Comparison of ENCODE assay signal across 34 cellular contexts in the genomic region with DNA sequence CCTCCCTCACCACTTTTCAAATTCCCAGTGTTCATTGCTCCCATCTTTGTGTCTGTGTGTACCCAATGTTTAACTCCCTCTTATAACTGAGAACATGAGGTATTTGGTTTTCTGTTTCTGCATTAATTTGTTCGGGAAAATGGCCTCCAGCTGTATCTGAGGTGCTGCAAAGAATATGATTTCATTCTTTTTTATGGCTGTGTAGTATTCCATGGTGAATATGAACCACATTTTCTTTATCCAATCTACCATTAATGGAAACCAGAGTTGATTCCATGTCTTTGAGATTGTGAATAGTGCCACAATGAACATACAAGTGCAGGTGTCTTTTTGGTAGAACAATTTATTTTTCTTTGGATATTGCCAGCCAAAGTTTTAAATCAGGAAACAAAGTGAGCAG. TPM values are rescaled to one million over a fixed set of nuclear protein-coding genes. Genes with fewer than 3 reads are reported as not detected.
"Had no signal": no experiment of that assay in that cellular context is flagged by ENCODE, and none has a peak within 500 bp of the region (broad histone marks: within the 10 kb centered on the region; RNA-seq: fewer than 3 reads in every experiment).

No MANE protein-coding gene starts in this region.

- H3K9me3 Mint-ChIP-seq: activated CD4-positive, alpha-beta memory T cell treated with anti-CD3 and anti-CD28 coated beads for 36 hours; activated CD8-positive, alpha-beta T cell treated with anti-CD3 and anti-CD28 coated beads for 36 hours; activated naive CD4-positive, alpha-beta T cell treated with anti-CD3 and anti-CD28 coated beads for 36 hours; activated naive CD4-positive, alpha-beta T cell treated with anti-CD3 and anti-CD28 coated beads, Interleukin-2, amount 50 U/mL, for 72 hours; activated naive CD8-positive, alpha-beta T cell treated with anti-CD3 and anti-CD28 coated beads for 36 hours; activated T-helper 1 cell treated with anti-CD3 and anti-CD28 coated beads, Interleukin-12 subunit alpha, Interleukin-12 subunit beta, Interleukin-2, Interleukin-4 antibody, amounts not matched to agents 30 ng/mL and 10 ng/mL and 1 ng/mL, durations not matched to agents 14 hours and 24 hours and 36 hours; activated T-helper 17 cell treated with anti-CD3 and anti-CD28 coated beads, Interleukin-2, amount 50 U/mL, for 72 hours; T-helper 1 cell treated with Interleukin-12 subunit alpha and Interleukin-12 subunit beta and Interleukin-4 antibody, amounts not matched to agents 30 μg/mL and 1 μg/mL, for 36 hours; T-helper 2 cell treated with Interferon-gamma antibody and Interleukin-4, amounts not matched to agents 5 μg/mL and 100 μg/mL, for 36 hours had no signal

- H3K36me3 ChIP-seq: adrenal gland, brain microvascular endothelial cell, breast epithelium had no signal

- H3K27ac ChIP-seq: adrenal gland, body of pancreas, brain microvascular endothelial cell, breast epithelium, VCaP had no signal

- DNase-seq: activated B cell treated with CpG ODN at 0.5 μM for 24 hours; activated CD4-positive, alpha-beta memory T cell treated with anti-CD3 and anti-CD28 coated beads for 36 hours; activated CD4-positive, alpha-beta T cell treated with anti-CD3 and anti-CD28 coated beads for 4 hours; activated CD4-positive, alpha-beta T cell treated with anti-CD3 and anti-CD28 coated beads, Interleukin-2, amount 10 ng/mL, durations not matched to agents 24 days and 14 days; activated CD4-positive, alpha-beta T cell treated with anti-CD3 and anti-CD28 coated beads, Interleukin-2, amount 50 U/mL, for 1 hour; activated CD4-positive, alpha-beta T cell treated with anti-CD3 and anti-CD28 coated beads, Interleukin-2, amount 50 U/mL, for 4 hours; activated CD4-positive, CD25-positive, alpha-beta regulatory T cell treated with anti-CD3 and anti-CD28 coated beads, Interleukin-2, amount 50 U/mL, for 72 hours; activated CD8-positive, alpha-beta memory T cell treated with anti-CD3 and anti-CD28 coated beads, Interleukin-2, amount 50 U/mL, for 4 hours; activated CD8-positive, alpha-beta T cell treated with anti-CD3 and anti-CD28 coated beads for 36 hours; activated effector memory CD4-positive, alpha-beta T cell treated with anti-CD3 and anti-CD28 coated beads, Interleukin-2, amount 50 U/mL, for 16 hours; activated gamma-delta T cell treated with Interleukin-2 at 50 U/mL for 16 hours; activated naive CD4-positive, alpha-beta T cell; activated naive CD4-positive, alpha-beta T cell treated with anti-CD3 and anti-CD28 coated beads for 36 hours; activated naive CD4-positive, alpha-beta T cell treated with anti-CD3 and anti-CD28 coated beads, Interleukin-2, amount 50 U/mL, for 16 hours; activated naive CD8-positive, alpha-beta T cell treated with anti-CD3 and anti-CD28 coated beads for 36 hours; activated T-cell treated with anti-CD3 and anti-CD28 coated beads for 4 hours; activated T-cell treated with anti-CD3 and anti-CD28 coated beads, Interleukin-2, amount 50 U/mL, for 1 hour; activated T-cell treated with anti-CD3 and anti-CD28 coated beads, Interleukin-2, amount 50 U/mL, for 4 hours; activated T-cell treated with anti-CD3 and anti-CD28 coated beads, Interleukin-2, amount 50 U/mL, for 72 hours; adrenal gland; amniotic stem cell; aorta; brain microvascular endothelial cell; central memory CD4-positive, alpha-beta T cell; T-helper 2 cell; T-helper 9 cell had no signal

- H3K27me3 ChIP-seq: adrenal gland, body of pancreas, brain microvascular endothelial cell, breast epithelium had no signal

- H3K27me3 Mint-ChIP-seq: activated B cell treated with CpG ODN at 0.5 μM for 24 hours had no signal

- H3K4me3 Mint-ChIP-seq: activated B cell treated with CpG ODN at 0.5 μM for 24 hours; activated CD4-positive, alpha-beta memory T cell treated with anti-CD3 and anti-CD28 coated beads for 36 hours; activated CD4-positive, alpha-beta T cell treated with anti-CD3 and anti-CD28 coated beads, Interleukin-2, amount 10 ng/mL, durations not matched to agents 24 days and 14 days; activated CD8-positive, alpha-beta T cell treated with anti-CD3 and anti-CD28 coated beads for 36 hours; activated naive CD4-positive, alpha-beta T cell treated with anti-CD3 and anti-CD28 coated beads for 36 hours; activated naive CD8-positive, alpha-beta T cell treated with anti-CD3 and anti-CD28 coated beads for 36 hours; activated T-cell treated with anti-CD3 and anti-CD28 coated beads, Interleukin-2, amount 50 U/mL, for 4 hours; activated T-cell treated with anti-CD3 and anti-CD28 coated beads, Interleukin-2, amount 50 U/mL, for 72 hours; activated T-helper 1 cell treated with anti-CD3 and anti-CD28 coated beads, Interleukin-12 subunit alpha, Interleukin-12 subunit beta, Interleukin-2, Interleukin-4 antibody, amounts not matched to agents 30 ng/mL and 10 ng/mL and 1 ng/mL, durations not matched to agents 14 hours and 24 hours and 36 hours; activated T-helper 17 cell treated with anti-CD3 and anti-CD28 coated beads, Interleukin-2, amount 50 U/mL, for 72 hours; T-helper 1 cell treated with Interleukin-12 subunit alpha and Interleukin-12 subunit beta and Interleukin-4 antibody, amounts not matched to agents 30 μg/mL and 1 μg/mL, for 36 hours; T-helper 2 cell treated with Interferon-gamma antibody and Interleukin-4, amounts not matched to agents 5 μg/mL and 100 μg/mL, for 36 hours had no signal

- ATAC-seq: activated CD8-positive, alpha-beta T cell treated with anti-CD3 and anti-CD28 coated beads for 36 hours; activated naive CD4-positive, alpha-beta T cell treated with anti-CD3 and anti-CD28 coated beads, Interleukin-2, amount 50 U/mL, for 72 hours; activated T-cell treated with anti-CD3 and anti-CD28 coated beads, Interleukin-2, amount 50 U/mL, for 4 hours; activated T-cell treated with anti-CD3 and anti-CD28 coated beads, Interleukin-2, amount 50 U/mL, for 72 hours; activated T-helper 17 cell treated with anti-CD3 and anti-CD28 coated beads, Interleukin-2, amount 50 U/mL, for 72 hours; body of pancreas had no signal

- H3K36me3 Mint-ChIP-seq: activated CD4-positive, alpha-beta memory T cell treated with anti-CD3 and anti-CD28 coated beads for 36 hours; activated naive CD4-positive, alpha-beta T cell treated with anti-CD3 and anti-CD28 coated beads, Interleukin-2, amount 50 U/mL, for 72 hours; activated naive CD8-positive, alpha-beta T cell treated with anti-CD3 and anti-CD28 coated beads for 36 hours had no signal

- H3K9me3 ChIP-seq: adrenal gland, body of pancreas, breast epithelium had no signal

- H3K27ac Mint-ChIP-seq: activated B cell treated with CpG ODN at 0.5 μM for 24 hours; activated CD4-positive, alpha-beta memory T cell treated with anti-CD3 and anti-CD28 coated beads for 36 hours; activated CD4-positive, alpha-beta T cell treated with anti-CD3 and anti-CD28 coated beads, Interleukin-2, amount 10 ng/mL, durations not matched to agents 24 days and 14 days; activated CD8-positive, alpha-beta T cell treated with anti-CD3 and anti-CD28 coated beads for 36 hours; activated naive CD4-positive, alpha-beta T cell treated with anti-CD3 and anti-CD28 coated beads for 36 hours; activated naive CD4-positive, alpha-beta T cell treated with anti-CD3 and anti-CD28 coated beads, Interleukin-2, amount 50 U/mL, for 72 hours; activated naive CD8-positive, alpha-beta T cell treated with anti-CD3 and anti-CD28 coated beads for 36 hours; activated T-cell treated with anti-CD3 and anti-CD28 coated beads, Interleukin-2, amount 50 U/mL, for 72 hours; activated T-helper 1 cell treated with anti-CD3 and anti-CD28 coated beads, Interleukin-12 subunit alpha, Interleukin-12 subunit beta, Interleukin-2, Interleukin-4 antibody, amounts not matched to agents 30 ng/mL and 10 ng/mL and 1 ng/mL, durations not matched to agents 14 hours and 24 hours and 36 hours; activated T-helper 17 cell treated with anti-CD3 and anti-CD28 coated beads, Interleukin-2, amount 50 U/mL, for 72 hours; T-helper 1 cell treated with Interleukin-12 subunit alpha and Interleukin-12 subunit beta and Interleukin-4 antibody, amounts not matched to agents 30 μg/mL and 1 μg/mL, for 36 hours; T-helper 2 cell treated with Interferon-gamma antibody and Interleukin-4, amounts not matched to agents 5 μg/mL and 100 μg/mL, for 36 hours had no signal

- H3K4me1 Mint-ChIP-seq: activated B cell treated with CpG ODN at 0.5 μM for 24 hours; activated CD4-positive, alpha-beta T cell treated with anti-CD3 and anti-CD28 coated beads, Interleukin-2, amount 10 ng/mL, durations not matched to agents 24 days and 14 days; activated naive CD8-positive, alpha-beta T cell treated with anti-CD3 and anti-CD28 coated beads for 36 hours; activated T-helper 17 cell treated with anti-CD3 and anti-CD28 coated beads, Interleukin-2, amount 50 U/mL, for 72 hours had no signal

- H3K4me3 ChIP-seq: adrenal gland, body of pancreas, breast epithelium had no signal

- H3K4me1 ChIP-seq: adrenal gland, breast epithelium had no signal

RNA-seq across cellular contexts. Expression of a gene that starts 10.4 kb away (rescaled TPM):
- total RNA-seq: activated T-helper 17 cell treated with anti-CD3 and anti-CD28 coated beads, Interleukin-2, amount 50 U/mL, for 72 hours had no signal
